In the genomic region with DNA sequence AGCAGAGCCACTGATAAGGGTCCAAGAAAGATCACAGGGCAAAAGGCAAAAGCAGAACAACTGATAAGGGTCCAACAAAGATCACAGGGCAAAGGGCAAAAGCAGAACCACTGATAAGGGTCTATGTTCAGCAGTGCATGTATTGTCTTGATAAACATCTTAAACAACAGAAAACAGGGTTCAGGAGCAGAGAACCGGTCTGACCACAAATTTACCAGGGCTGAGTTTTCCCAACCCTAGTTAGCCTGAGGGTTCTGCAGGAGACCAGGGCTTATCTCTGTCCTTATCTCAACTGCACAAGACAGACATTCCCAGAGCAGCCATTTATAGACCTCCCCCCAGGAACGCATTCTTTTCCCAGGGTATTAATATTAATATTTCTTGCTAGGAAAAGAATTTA, we compare ENCODE assay signal across 9 cellular contexts. TPM values are rescaled to one million over a fixed set of nuclear protein-coding genes. Genes with fewer than 3 reads are reported as not detected.
"Had no signal": no experiment of that assay in that cellular context is flagged by ENCODE, and none has a peak within 500 bp of the region (broad histone marks: within the 10 kb centered on the region; RNA-seq: fewer than 3 reads in every experiment).

No MANE protein-coding gene starts in this region.

RNA-seq across cellular contexts. Expression of a gene that starts 13.6 kb away (rescaled TPM):
- total RNA-seq: OCI-LY7, PC-3, Peyer's patch, Right ventricle myocardium inferior, Right ventricle myocardium superior, RPMI7951, SJCRH30, SK-MEL-5 had no signal
- polyA plus RNA-seq: SK-N-SH had no signal

RNA-seq across cellular contexts. Expression of a gene that starts 20.3 kb away (rescaled TPM):
- total RNA-seq: OCI-LY7, PC-3, Peyer's patch, Right ventricle myocardium inferior, Right ventricle myocardium superior, RPMI7951, SJCRH30, SK-MEL-5 had no signal
- polyA plus RNA-seq: SK-N-SH had no signal
